ENCODE assay signal across 1 cellular context in genomic region chr9:90774682-90775081, GRCh38.
TF ChIP-seq lines count a peak whose summit lies in the region.

No MANE protein-coding gene starts in this region.

TF ChIP-seq in H1, 55 proteins besides CTCF, POLR2A, EP300 and RAD21 (continued from another document):
- TF ChIP-seq ATF3 (IDR thresholded peaks at IDR 0.05; ENCODE audit: insufficient read depth, low read depth, low read length): no peak
- no peak for TF ChIP-seq CBX5 (IDR thresholded peaks at IDR 0.05; ENCODE audit: low read depth, low read length)
- TF ChIP-seq HDAC2 (IDR thresholded peaks at IDR 0.05; ENCODE audit: borderline replicate concordance in 1 of 2, low read depth in 2 of 2, low read length in 2 of 2): no peak
- TF ChIP-seq POLR2AphosphoS5 (IDR thresholded peaks at IDR 0.05; ENCODE audit: low read depth, low read length): no peak
- TF ChIP-seq RNF2 (IDR thresholded peaks at IDR 0.05; ENCODE audit: borderline replicate concordance, low read depth, low read length, missing control alignments, poor library complexity, severe bottlenecking): no peak
- no peak for TF ChIP-seq USF2 (IDR thresholded peaks at IDR 0.05; ENCODE audit: low read length)
- TF ChIP-seq BCL11A (IDR thresholded peaks at IDR 0.05; ENCODE audit: low read depth in 2 of 2, low read length in 2 of 2): no peak
- TF ChIP-seq NANOG (IDR thresholded peaks at IDR 0.05; ENCODE audit: insufficient read depth, low read depth, low read length, poor library complexity, severe bottlenecking): no peak
- no peak for TF ChIP-seq SIX5 (IDR thresholded peaks at IDR 0.05; ENCODE audit: low read depth, low read length)
- TF ChIP-seq RXRA (IDR thresholded peaks at IDR 0.05; ENCODE audit: insufficient read depth, low read depth, low read length): no peak
- TF ChIP-seq PHF8 (conservative IDR thresholded peaks at IDR 0.05; ENCODE audit: low read depth, low read length): no peak
